Comparison of ENCODE assay signal across 8 cellular contexts in genomic region chr11:108497317-108498045, GRCh38. TPM values are rescaled to one million over a fixed set of nuclear protein-coding genes. Genes with fewer than 3 reads are reported as not detected.
A peak's percentile ranks its signal among the peaks of the same experiment; 100 is the strongest.
DNase-seq lines count a peak whose midpoint lies in the region; ATAC-seq and TF ChIP-seq lines count a peak whose summit lies in the region.

No MANE protein-coding gene starts in this region.

- in situ Hi-C loops in Caki2 (cut with HindIII; ENCODE audit: low pct_unique_long_range_greater_than_20kb, low sequenced_read_pairs) = no loop called here

- TF ChIP-seq POLR2A in esophagus muscularis mucosa (IDR thresholded peaks at IDR 0.05; ENCODE audit: low read depth) = peak; percentile 24

- DNase-seq in Caki2 (ENCODE audit: low read depth) (peak; percentile 73), esophagus muscularis mucosa (ENCODE audit: extremely low spot score) (peak; percentile 95)
- peak; percentile 77 to 81 for DNase-seq in activated T-cell treated with anti-CD3 and anti-CD28 coated beads, Interleukin-2, amount 50 U/mL, for 48 hours
- peak; percentile 78 for DNase-seq in stimulated activated CD8-positive, alpha-beta memory T cell treated with anti-CD3 and anti-CD28 coated beads, Interleukin-4, amount 100 ng/mL, for 48 hours

- H3K36me3 ChIP-seq in HUES64 (ENCODE audit: insufficient read depth, low read length) (no peaks in the 10 kb centered on the region), esophagus muscularis mucosa (no peaks in the 10 kb centered on the region), mucosa of stomach (ENCODE audit: control insufficient read depth, insufficient read depth, low read length) (no peaks in the 10 kb centered on the region)

- H3K4me3 ChIP-seq in HUES64 (ENCODE audit: low read length) (peak overlapping the region; percentile 62), esophagus muscularis mucosa (peak overlapping the region; percentile 83 to 90 (median 86)), mucosa of stomach (ENCODE audit: low read length) (peak overlapping the region; percentile 48)

- H3K27me3 ChIP-seq in HUES64 (ENCODE audit: insufficient read depth, low read length) = peaks cover 8% of the 10 kb centered on the region
- no peaks in the 10 kb centered on the region for H3K27me3 ChIP-seq in esophagus muscularis mucosa
- no peaks in the 10 kb centered on the region for H3K27me3 ChIP-seq in mucosa of stomach (ENCODE audit: control insufficient read depth, insufficient read depth, low read length)

- intact Hi-C loops in esophagus muscularis mucosa (cut with DNase I) = loop anchor here (10.0 kb wide), 2 partner anchors 97 to 167 kb away; partner anchors contain the start of genes DDX10 and EXPH5

- peaks cover 10% of the 10 kb centered on the region; the same call in 1 of the 2 replicates for H3K4me1 ChIP-seq in HUES64 (ENCODE audit: insufficient read depth, low read length)
- H3K4me1 ChIP-seq in esophagus muscularis mucosa = peaks cover 6 to 36% (median 23%) of the 10 kb centered on the region in 4 donors
- H3K4me1 ChIP-seq in mucosa of stomach (ENCODE audit: control insufficient read depth, insufficient read depth, low read length) = no peaks in the 10 kb centered on the region

- TF ChIP-seq CTCF in esophagus muscularis mucosa (IDR thresholded peaks at IDR 0.05) = no peak

- peak; percentile 49 for ATAC-seq in GM21423 (IDR thresholded peaks at IDR 0.05; ENCODE audit: unreplicated experiment)

- H3K9me3 ChIP-seq in HUES64 (ENCODE audit: insufficient read depth, low read depth, low read length) = no peaks in the 10 kb centered on the region
- no peaks in the 10 kb centered on the region for H3K9me3 ChIP-seq in esophagus muscularis mucosa
- no peaks in the 10 kb centered on the region for H3K9me3 ChIP-seq in mucosa of stomach (ENCODE audit: control insufficient read depth, low read length)

- 3% methylated on average over 30 of the region's 30 CpGs for WGBS in HUES64
- 1% methylated on average over 29 of the region's 30 CpGs for WGBS in esophagus muscularis mucosa

- H3K9ac ChIP-seq in HUES64 (ENCODE audit: low read depth, low read length) = peak overlapping the region; percentile 79
- H3K9ac ChIP-seq in mucosa of stomach (ENCODE audit: low read length) = peak overlapping the region; percentile 72

- TF ChIP-seq EP300 in esophagus muscularis mucosa (IDR thresholded peaks at IDR 0.05) = no peak

- H3K27ac ChIP-seq in HUES64 (ENCODE audit: low read depth, low read length) (peak overlapping the region; percentile 78), esophagus muscularis mucosa (replicated peaks in 1 of 4) (peak overlapping the region; percentile 97 to 99 (median 98))

TF ChIP-seq in PFSK-1, 5 proteins besides CTCF, POLR2A, EP300 and RAD21:
- TF ChIP-seq SIN3A (IDR thresholded peaks at IDR 0.05; ENCODE audit: borderline replicate concordance, insufficient read depth, low read length) = no peak
- TF ChIP-seq FOXP2 (optimal IDR thresholded peaks at IDR 0.05; ENCODE audit: borderline replicate concordance, extremely low read depth, extremely low read length, insufficient read depth) = peak; percentile 62
- no peak for TF ChIP-seq REST (IDR thresholded peaks at IDR 0.05; ENCODE audit: insufficient read depth in 1 of 2, low read depth in 2 of 2, low read length in 2 of 2)
- TF ChIP-seq POLR2AphosphoS5 (IDR thresholded peaks at IDR 0.05; ENCODE audit: low read depth, low read length) = peak; percentile 63; the same call in 1 of the 2 replicates
- peak; percentile 62; the same call in 1 of the 2 replicates for TF ChIP-seq TAF1 (IDR thresholded peaks at IDR 0.05; ENCODE audit: borderline replicate concordance, insufficient read depth, low read length)

RNA-seq across cellular contexts. Expression of gene POGLUT3, which starts 0.7 kb away (rescaled TPM):
- total RNA-seq in Caki2 (2014; rRNA removed; shearing (Covaris generic); ENCODE audit: low replicate concordance) = 1.8 TPM in 1 of 2 replicates, not detected in the other
- 15.5 TPM for polyA plus RNA-seq in HUES64 (2013, experiment 1 of 2)
- polyA plus RNA-seq in HUES64 (2013, experiment 2 of 2) = 19.8 TPM
- 6.5 TPM for polyA plus RNA-seq in PFSK-1 (2012; ENCODE audit: insufficient read length, low read depth)
- 10 to 100 TPM; 18.8 to 24.0 (median 19.6) TPM for total RNA-seq in esophagus muscularis mucosa

RNA-seq across cellular contexts. Expression of gene C11orf65, which starts 30.2 kb away (rescaled TPM):
- total RNA-seq in Caki2 (2014; rRNA removed; shearing (Covaris generic); ENCODE audit: low replicate concordance) = 0.44 TPM in 1 of 2 replicates, not detected in the other
- polyA plus RNA-seq in HUES64 (2013, experiment 1 of 2) = 0.35 TPM
- 0.89 TPM for polyA plus RNA-seq in HUES64 (2013, experiment 2 of 2)
- polyA plus RNA-seq in PFSK-1 (2012; ENCODE audit: insufficient read length, low read depth) = 0.46 TPM
- total RNA-seq in esophagus muscularis mucosa = under 1 TPM in 3 of 4 donors, not detected in 1; 0.06 to 0.63 (median 0.33) TPM

Comparison
In these comparisons a context has a peak if more than half of its experiments do, and no peak if none do; other contexts are left out.
1. Peak in every context shown above with its lines: DNase-seq, ATAC-seq, H3K4me3 ChIP-seq and H3K27ac ChIP-seq.